Comparison of ENCODE assay signal across 8 cellular contexts in the genomic region with DNA sequence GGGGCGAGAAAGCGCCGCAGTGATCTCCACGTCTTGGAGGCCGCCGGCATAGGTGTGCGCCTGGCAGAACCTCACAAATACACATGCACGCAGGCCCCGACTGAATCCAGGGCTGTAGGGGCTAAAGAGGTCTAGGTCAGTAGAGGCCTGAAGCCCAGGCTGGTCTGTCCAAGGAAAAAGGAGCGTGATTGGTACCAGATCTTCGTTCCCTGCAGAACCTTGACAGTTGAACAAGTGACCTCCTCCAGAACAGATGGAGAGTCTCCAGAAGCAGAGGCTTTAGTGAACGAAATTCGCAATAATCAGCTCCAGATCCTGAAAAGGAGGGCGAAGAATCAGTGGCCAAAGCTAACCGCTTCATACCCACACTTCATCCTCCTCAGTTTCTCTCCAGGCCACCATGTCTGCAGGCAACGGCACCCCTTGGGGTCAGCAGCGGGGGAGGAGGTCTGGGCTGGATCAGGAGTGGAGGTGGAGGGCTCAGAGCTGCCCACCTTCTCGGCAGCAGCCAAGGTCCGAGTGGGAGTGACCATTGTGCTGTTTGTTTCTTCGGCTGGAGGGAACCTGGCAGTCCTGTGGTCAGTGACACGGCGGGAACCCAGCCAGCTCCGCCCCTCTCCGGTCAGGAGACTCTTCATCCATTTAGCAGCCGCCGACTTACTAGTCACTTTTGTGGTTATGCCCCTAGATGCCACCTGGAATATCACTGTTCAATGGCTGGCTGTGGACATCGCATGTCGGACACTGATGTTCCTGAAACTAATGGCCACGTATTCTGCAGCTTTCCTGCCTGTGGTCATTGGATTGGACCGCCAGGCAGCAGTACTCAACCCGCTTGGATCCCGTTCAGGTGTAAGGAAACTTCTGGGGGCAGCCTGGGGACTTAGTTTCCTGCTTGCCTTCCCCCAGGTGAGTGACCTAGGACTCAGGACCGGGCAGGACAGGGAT. TPM values are rescaled to one million over a fixed set of nuclear protein-coding genes. Genes with fewer than 3 reads are reported as not detected.
DNase-seq lines count a peak whose midpoint lies in the region; TF ChIP-seq lines count a peak whose summit lies in the region.

No MANE protein-coding gene starts in this region.

- H3K27me3 Mint-ChIP-seq in T-helper 1 cell treated with Interleukin-12 subunit alpha and Interleukin-12 subunit beta and Interleukin-4 antibody, amounts not matched to agents 30 μg/mL and 1 μg/mL, for 36 hours (ENCODE audit: low read depth) = no peaks in the 10 kb centered on the region
- H3K27me3 Mint-ChIP-seq in activated T-helper 1 cell treated with anti-CD3 and anti-CD28 coated beads, Interleukin-12 subunit alpha, Interleukin-12 subunit beta, Interleukin-2, Interleukin-4 antibody, amounts not matched to agents 30 ng/mL and 10 ng/mL and 1 ng/mL, durations not matched to agents 14 hours and 24 hours and 36 hours (ENCODE audit: insufficient read depth) = no peaks in the 10 kb centered on the region
- no peaks in the 10 kb centered on the region for H3K27me3 Mint-ChIP-seq in neural progenitor cell (ENCODE audit: insufficient read depth, low read depth)

- H3K4me1 Mint-ChIP-seq in T-helper 1 cell treated with Interleukin-12 subunit alpha and Interleukin-12 subunit beta and Interleukin-4 antibody, amounts not matched to agents 30 μg/mL and 1 μg/mL, for 36 hours (ENCODE audit: low read depth) = peaks cover 26% of the 10 kb centered on the region
- H3K4me1 Mint-ChIP-seq in activated T-helper 1 cell treated with anti-CD3 and anti-CD28 coated beads, Interleukin-12 subunit alpha, Interleukin-12 subunit beta, Interleukin-2, Interleukin-4 antibody, amounts not matched to agents 30 ng/mL and 10 ng/mL and 1 ng/mL, durations not matched to agents 14 hours and 24 hours and 36 hours (ENCODE audit: low read depth) = peaks cover 41% of the 10 kb centered on the region
- peaks cover 27% of the 10 kb centered on the region for H3K4me1 Mint-ChIP-seq in neural progenitor cell

- DNase-seq in T-helper 1 cell = no peak
- DNase-seq in GOT3 (lab: John Stamatoyannopoulos, UW) = peak; percentile 16
- peak; percentile 32 for DNase-seq in MV-4-11 (lab: John Stamatoyannopoulos, UW)
- DNase-seq in activated T-helper 1 cell treated with anti-CD3 and anti-CD28 coated beads, Interleukin-12 subunit alpha, Interleukin-12 subunit beta, Interleukin-2, Interleukin-4 antibody, amounts not matched to agents 30 ng/mL and 10 ng/mL and 1 ng/mL, durations not matched to agents 14 hours and 24 hours and 36 hours (ENCODE audit: low spot score) = no peak
- peak; percentile 23 for DNase-seq in germinal center (ENCODE audit: low spot score)
- peak; percentile 62 for DNase-seq in neural progenitor cell (ENCODE audit: low spot score)
- no peak for DNase-seq in NCI-H2171 (lab: John Stamatoyannopoulos, UW)

- H3K36me3 ChIP-seq in neural progenitor cell = no peaks in the 10 kb centered on the region

- H3K79me2 ChIP-seq in neural progenitor cell (ENCODE audit: low read depth) = no peaks in the 10 kb centered on the region

- H3K9ac ChIP-seq in neural progenitor cell = no peak overlapping the region

- H3K4me2 ChIP-seq in neural progenitor cell = peak overlapping the region; percentile 87

- TF ChIP-seq CTCF in neural progenitor cell (IDR thresholded peaks at IDR 0.05) = no peak

- no peaks in the 10 kb centered on the region for H3K9me3 Mint-ChIP-seq in T-helper 1 cell treated with Interleukin-12 subunit alpha and Interleukin-12 subunit beta and Interleukin-4 antibody, amounts not matched to agents 30 μg/mL and 1 μg/mL, for 36 hours
- no peaks in the 10 kb centered on the region for H3K9me3 Mint-ChIP-seq in activated T-helper 1 cell treated with anti-CD3 and anti-CD28 coated beads, Interleukin-12 subunit alpha, Interleukin-12 subunit beta, Interleukin-2, Interleukin-4 antibody, amounts not matched to agents 30 ng/mL and 10 ng/mL and 1 ng/mL, durations not matched to agents 14 hours and 24 hours and 36 hours
- no peaks in the 10 kb centered on the region for H3K9me3 Mint-ChIP-seq in neural progenitor cell

- H3K9me3 ChIP-seq in neural progenitor cell (ENCODE audit: low read depth) = no peaks in the 10 kb centered on the region

- peak overlapping the region; percentile 93 for H3K4me3 Mint-ChIP-seq in T-helper 1 cell treated with Interleukin-12 subunit alpha and Interleukin-12 subunit beta and Interleukin-4 antibody, amounts not matched to agents 30 μg/mL and 1 μg/mL, for 36 hours
- H3K4me3 Mint-ChIP-seq in activated T-helper 1 cell treated with anti-CD3 and anti-CD28 coated beads, Interleukin-12 subunit alpha, Interleukin-12 subunit beta, Interleukin-2, Interleukin-4 antibody, amounts not matched to agents 30 ng/mL and 10 ng/mL and 1 ng/mL, durations not matched to agents 14 hours and 24 hours and 36 hours = peak overlapping the region; percentile 88
- H3K4me3 Mint-ChIP-seq in neural progenitor cell = peak overlapping the region; percentile 96

- no peak overlapping the region for H3K27ac ChIP-seq in neural progenitor cell

- intact Hi-C loops in activated T-helper 1 cell treated with anti-CD3 and anti-CD28 coated beads, Interleukin-12 subunit alpha, Interleukin-12 subunit beta, Interleukin-2, Interleukin-4 antibody, amounts not matched to agents 30 ng/mL and 10 ng/mL and 1 ng/mL, durations not matched to agents 14 hours and 24 hours and 36 hours (cut with micrococcal nuclease) = loop anchor here (1.0 to 2.0 kb wide), 5 partner anchors 8 to 74 kb away; partner anchors contain the start of genes ANKRD34A, ANKRD35, NUDT17 and POLR3GL

- no peaks in the 10 kb centered on the region for H4K20me1 ChIP-seq in neural progenitor cell (ENCODE audit: low read depth)

- peak overlapping the region; percentile 78 for H3K4me3 ChIP-seq in neural progenitor cell

- H3K36me3 Mint-ChIP-seq in T-helper 1 cell treated with Interleukin-12 subunit alpha and Interleukin-12 subunit beta and Interleukin-4 antibody, amounts not matched to agents 30 μg/mL and 1 μg/mL, for 36 hours (ENCODE audit: low read depth) = peaks cover 28% of the 10 kb centered on the region
- H3K36me3 Mint-ChIP-seq in activated T-helper 1 cell treated with anti-CD3 and anti-CD28 coated beads, Interleukin-12 subunit alpha, Interleukin-12 subunit beta, Interleukin-2, Interleukin-4 antibody, amounts not matched to agents 30 ng/mL and 10 ng/mL and 1 ng/mL, durations not matched to agents 14 hours and 24 hours and 36 hours (ENCODE audit: low read depth) = peaks cover 32% of the 10 kb centered on the region
- peaks cover 16% of the 10 kb centered on the region for H3K36me3 Mint-ChIP-seq in neural progenitor cell

- peak overlapping the region; percentile 91 for H3K27ac Mint-ChIP-seq in T-helper 1 cell treated with Interleukin-12 subunit alpha and Interleukin-12 subunit beta and Interleukin-4 antibody, amounts not matched to agents 30 μg/mL and 1 μg/mL, for 36 hours
- H3K27ac Mint-ChIP-seq in activated T-helper 1 cell treated with anti-CD3 and anti-CD28 coated beads, Interleukin-12 subunit alpha, Interleukin-12 subunit beta, Interleukin-2, Interleukin-4 antibody, amounts not matched to agents 30 ng/mL and 10 ng/mL and 1 ng/mL, durations not matched to agents 14 hours and 24 hours and 36 hours = peak overlapping the region; percentile 91
- peak overlapping the region; percentile 94 for H3K27ac Mint-ChIP-seq in neural progenitor cell

- peaks cover 43% of the 10 kb centered on the region for H3F3A ChIP-seq in neural progenitor cell (ENCODE audit: low read depth)

- peak overlapping the region; percentile 92 for H2AFZ ChIP-seq in neural progenitor cell (replicated peaks)

- H3K27me3 ChIP-seq in neural progenitor cell = peaks cover 13% of the 10 kb centered on the region

- H3K4me1 ChIP-seq in neural progenitor cell = peaks cover 6% of the 10 kb centered on the region

RNA-seq across cellular contexts. Expression of gene PEX11B, which starts 0.7 kb away (rescaled TPM):
- total RNA-seq in activated T-helper 1 cell treated with anti-CD3 and anti-CD28 coated beads, Interleukin-12 subunit alpha, Interleukin-12 subunit beta, Interleukin-2, Interleukin-4 antibody, amounts not matched to agents 30 ng/mL and 10 ng/mL and 1 ng/mL, durations not matched to agents 14 hours and 24 hours and 36 hours = 30.6 and 31.2 TPM in 2 replicates
- 15.0 and 16.6 TPM in 2 replicates for total RNA-seq in neural progenitor cell (ENCODE audit: low replicate concordance)

RNA-seq across cellular contexts. Expression of gene RBM8A, which starts 8.0 kb away (rescaled TPM):
- total RNA-seq in activated T-helper 1 cell treated with anti-CD3 and anti-CD28 coated beads, Interleukin-12 subunit alpha, Interleukin-12 subunit beta, Interleukin-2, Interleukin-4 antibody, amounts not matched to agents 30 ng/mL and 10 ng/mL and 1 ng/mL, durations not matched to agents 14 hours and 24 hours and 36 hours = 331 and 354 TPM in 2 replicates
- total RNA-seq in neural progenitor cell (ENCODE audit: low replicate concordance) = 242 and 320 TPM in 2 replicates

RNA-seq across cellular contexts. Expression of gene ITGA10, which starts 9.4 kb away (rescaled TPM):
- 1.9 TPM in 2 replicates for total RNA-seq in activated T-helper 1 cell treated with anti-CD3 and anti-CD28 coated beads, Interleukin-12 subunit alpha, Interleukin-12 subunit beta, Interleukin-2, Interleukin-4 antibody, amounts not matched to agents 30 ng/mL and 10 ng/mL and 1 ng/mL, durations not matched to agents 14 hours and 24 hours and 36 hours
- total RNA-seq in neural progenitor cell (ENCODE audit: low replicate concordance) = 0.06 and 0.15 TPM in 2 replicates

RNA-seq across cellular contexts. Expression of gene ANKRD35, which starts 33.6 kb away (rescaled TPM):
- 0.37 and 0.52 TPM in 2 replicates for total RNA-seq in activated T-helper 1 cell treated with anti-CD3 and anti-CD28 coated beads, Interleukin-12 subunit alpha, Interleukin-12 subunit beta, Interleukin-2, Interleukin-4 antibody, amounts not matched to agents 30 ng/mL and 10 ng/mL and 1 ng/mL, durations not matched to agents 14 hours and 24 hours and 36 hours
- total RNA-seq in neural progenitor cell (ENCODE audit: low replicate concordance) = 1.1 and 1.9 TPM in 2 replicates

RNA-seq across cellular contexts. Expression of gene LIX1L, which starts 38.6 kb away (rescaled TPM):
- 30.3 and 32.2 TPM in 2 replicates for total RNA-seq in activated T-helper 1 cell treated with anti-CD3 and anti-CD28 coated beads, Interleukin-12 subunit alpha, Interleukin-12 subunit beta, Interleukin-2, Interleukin-4 antibody, amounts not matched to agents 30 ng/mL and 10 ng/mL and 1 ng/mL, durations not matched to agents 14 hours and 24 hours and 36 hours
- 12.5 and 13.6 TPM in 2 replicates for total RNA-seq in neural progenitor cell (ENCODE audit: low replicate concordance)

Comparison
In these comparisons a context has a peak if more than half of its experiments do, and no peak if none do; other contexts are left out.
1. DNase-seq: peak in GOT3 (single experiment), MV-4-11 (single experiment), germinal center (single experiment) and neural progenitor cell (single experiment); none in T-helper 1 cell (0 of 5), activated T-helper 1 cell treated with anti-CD3 and anti-CD28 coated beads, Interleukin-12 subunit alpha, Interleukin-12 subunit beta, Interleukin-2, Interleukin-4 antibody, amounts not matched to agents 30 ng/mL and 10 ng/mL and 1 ng/mL, durations not matched to agents 14 hours and 24 hours and 36 hours (single experiment) and NCI-H2171 (single experiment).
2. Peak in every context shown above with its lines, with median percentiles within 50 percentile points of each other: H3K27ac Mint-ChIP-seq and H3K4me3 Mint-ChIP-seq.